25 cellular contexts compared by ENCODE assay signal in genomic region chr7:88202278-88202677, GRCh38. TPM values are rescaled to one million over a fixed set of nuclear protein-coding genes. Genes with fewer than 3 reads are reported as not detected.
DNase-seq lines count a peak whose midpoint lies in the region; ATAC-seq, FAIRE-seq and TF ChIP-seq lines count a peak whose summit lies in the region.
"Had no signal": no experiment of that assay in that cellular context is flagged by ENCODE, and none has a peak within 500 bp of the region (broad histone marks: within the 10 kb centered on the region; RNA-seq: fewer than 3 reads in every experiment).

No MANE protein-coding gene starts in this region.

- 35% methylated on average over 5 of the region's 5 CpGs for WGBS in GM12878 (ENCODE audit: insufficient coverage, insufficient replicate concordance, low lambda C conversion rate, missing lambda C conversion rate)

- no TSS peak for BruUV-seq in GM12878 (replicated peaks; lab: Mats Ljungman, UMichigan)

- TF ChIP-seq CTCF in GM13977 (IDR thresholded peaks at IDR 0.05; ENCODE audit: extremely low read depth, insufficient read depth, missing control alignments) (no peak), GM12878 (IDR thresholded peaks at IDR 0.05 in 2 of 3, conservative IDR thresholded peaks at IDR 0.05 in 1 of 3; ENCODE audit: control insufficient read depth in 2 of 3, extremely low read depth in 1 of 3, insufficient read depth in 1 of 3, low read depth in 3 of 3, low read length in 3 of 3) (no peak)

- no peak for TF ChIP-seq POLR2A in GM12878 (IDR thresholded peaks at IDR 0.05; ENCODE audit: low read depth, low read length)

- no peak for TF ChIP-seq RAD21 in GM12878 (IDR thresholded peaks at IDR 0.05; ENCODE audit: insufficient read depth, low read depth, low read length)

- no peak overlapping the region for H2AFZ ChIP-seq in GM12878 (ENCODE audit: control insufficient read depth, low read depth, low read length)

- in situ Hi-C loops in GM13977 (cut with MboI; ENCODE audit: low pct_unique_long_range_greater_than_20kb, low sequenced_read_pairs, unreplicated experiment) (no loop called here), GM12878 (cut with MboI) (no loop called here)

- DNase-seq in GM13977 (ENCODE audit: low spot score) (peak; percentile 8), GM12878 (ENCODE audit: low read depth, low spot score) (no peak)
- no peak for DNase-seq in effector memory CD4-positive, alpha-beta T cell
- DNase-seq: activated CD4-positive, alpha-beta memory T cell treated with anti-CD3 and anti-CD28 coated beads for 36 hours; activated gamma-delta T cell treated with Interleukin-2 at 50 U/mL for 16 hours; brain microvascular endothelial cell; head of caudate nucleus; lower lobe of right lung; NCI-H1436; NCI-H2081 treated with DMSO at 0.1 percent for 48 hours; NCI-H446; NCI-H82; OCI-M1 had no signal

- no peaks in the 10 kb centered on the region for H3K27me3 ChIP-seq in GM12878 (replicated peaks in 1 of 2; ENCODE audit: control insufficient read depth in 2 of 2, insufficient read depth in 2 of 2, low read length in 1 of 2)
- no peaks in the 10 kb centered on the region for H3K27me3 ChIP-seq in effector memory CD4-positive, alpha-beta T cell (replicated peaks; ENCODE audit: control insufficient read depth, insufficient read depth, low read length, poor library complexity, severe bottlenecking)
- H3K27me3 ChIP-seq: brain microvascular endothelial cell had no signal

- peak in 1 of 2 experiments; percentile 55; a peak in 2 of 4 replicates for TF ChIP-seq EP300 in GM12878 (IDR thresholded peaks at IDR 0.05; ENCODE audit: borderline replicate concordance in 1 of 2, control insufficient read depth in 1 of 2, low read depth in 2 of 2, low read length in 2 of 2)

- H3K9ac ChIP-seq in GM12878 (ENCODE audit: control insufficient read depth, insufficient read depth, low read length) = no peak overlapping the region

- SMC1A ChIA-PET in GM12878 (lab: Charles Lee; ENCODE audit: uncharacterized antibody, unreplicated experiment) = interaction anchor here (0.5 to 4.5 kb wide), 13 partner anchors 10 to 330 kb away, joined by 3 to 78 read pairs (median 4); no protein-coding TSS in a partner anchor

- no peaks in the 10 kb centered on the region for H3K79me2 ChIP-seq in GM12878 (ENCODE audit: control insufficient read depth, insufficient read depth, low read length)

- H3K27ac ChIP-seq in GM12878 (ENCODE audit: control insufficient read depth, insufficient read depth) = no peak overlapping the region
- H3K27ac ChIP-seq in effector memory CD4-positive, alpha-beta T cell (ENCODE audit: insufficient read depth, low read length, poor library complexity, severe bottlenecking) = no peak overlapping the region
- H3K27ac ChIP-seq: brain microvascular endothelial cell, C4-2B, lower lobe of right lung, thoracic aorta had no signal

- RAD21 ChIA-PET in GM12878 (lab: Charles Lee; ENCODE audit: unreplicated experiment) = interaction anchor here (0.7 to 3.8 kb wide), 8 partner anchors 10 to 130 kb away, joined by 3 to 52 read pairs (median 4); partner anchors contain the start of gene SRI

- H3K9me3 ChIP-seq in GM12878 (replicated peaks; ENCODE audit: control insufficient read depth, insufficient read depth, low read length) = no peaks in the 10 kb centered on the region; the same call in 2 of the 3 replicates
- H3K9me3 ChIP-seq in effector memory CD4-positive, alpha-beta T cell (ENCODE audit: control insufficient read depth, low read length) = no peaks in the 10 kb centered on the region
- H3K9me3 ChIP-seq: lower lobe of right lung, thoracic aorta had no signal

- CTCF ChIA-PET in GM12878 (lab: Yijun Ruan, JAX) = interaction anchor here (0.7 to 3.4 kb wide), 9 partner anchors 10 to 267 kb away, joined by 3 to 26 read pairs (median 10); no protein-coding TSS in a partner anchor

- peaks cover 3 to 34% of the 10 kb centered on the region in 2 experiments for H3K36me3 ChIP-seq in GM12878 (ENCODE audit: control insufficient read depth in 2 of 2, insufficient read depth in 2 of 2, low read length in 1 of 2)
- H3K36me3 ChIP-seq in effector memory CD4-positive, alpha-beta T cell (ENCODE audit: control insufficient read depth, insufficient read depth, low read length) = peaks cover 27% of the 10 kb centered on the region

- intact Hi-C loops in GM12878 (cut with micrococcal nuclease; ENCODE audit: unreplicated experiment) = loop anchor here (1.0 kb wide), 1 partner anchor 16 kb away; no protein-coding TSS in a partner anchor

- ATAC-seq in GM18520 (IDR thresholded peaks at IDR 0.05; ENCODE audit: unreplicated experiment) (peak; percentile 57), HG02885 (IDR thresholded peaks at IDR 0.05; ENCODE audit: poor library complexity, unreplicated experiment) (peak; percentile 55), GM12878 (peak; percentile 76), HG03039 (IDR thresholded peaks at IDR 0.05; ENCODE audit: unreplicated experiment) (no peak), HG03139 (IDR thresholded peaks at IDR 0.05; ENCODE audit: unreplicated experiment) (no peak)
- ATAC-seq: HepG2; lower lobe of right lung; natural killer cell treated with Interleukin-12 subunit alpha and Interleukin-12 subunit beta and Interleukin-15 and Interleukin-18, amount 100 ng/mL, for 72 hours had no signal

- H3K4me3 ChIP-seq in GM12878 = no peak overlapping the region
- H3K4me3 ChIP-seq in effector memory CD4-positive, alpha-beta T cell (ENCODE audit: insufficient read depth, low read depth, low read length, poor library complexity, severe bottlenecking) = no peak overlapping the region
- H3K4me3 ChIP-seq: lower lobe of right lung, thoracic aorta had no signal

- no peak for FAIRE-seq in GM12878 (lab: Jason Lieb, UNC)
- FAIRE-seq: D721Med, GM12891, H54, HepG2, urothelium cell line had no signal

- no peak overlapping the region for H3K4me2 ChIP-seq in GM12878 (ENCODE audit: control insufficient read depth, insufficient read depth)

- peaks cover 3% of the 10 kb centered on the region; the same call in 1 of the 2 replicates for H3K4me1 ChIP-seq in GM12878 (ENCODE audit: control insufficient read depth, insufficient read depth, low read length)
- no peaks in the 10 kb centered on the region for H3K4me1 ChIP-seq in effector memory CD4-positive, alpha-beta T cell (ENCODE audit: control insufficient read depth, insufficient read depth, low read length, poor library complexity, severe bottlenecking)
- H3K4me1 ChIP-seq: lower lobe of right lung had no signal

- no peaks in the 10 kb centered on the region for H4K20me1 ChIP-seq in GM12878 (ENCODE audit: control insufficient read depth, insufficient read depth)

- POLR2A ChIA-PET in GM12878 (lab: Charles Lee) = interaction anchor here (0.6 to 2.3 kb wide), 8 partner anchors 9 to 71 kb away, joined by 3 to 11 read pairs (median 6); no protein-coding TSS in a partner anchor

TF ChIP-seq in GM12878, 131 proteins besides CTCF, POLR2A, EP300 and RAD21 (continues in another document):
- TF ChIP-seq ELK1 (IDR thresholded peaks at IDR 0.05; ENCODE audit: low read depth, low read length) (no peak), MTA2 (IDR thresholded peaks at IDR 0.05; ENCODE audit: low read depth) (peak; percentile 78)
- TF ChIP-seq, protein P1, sequence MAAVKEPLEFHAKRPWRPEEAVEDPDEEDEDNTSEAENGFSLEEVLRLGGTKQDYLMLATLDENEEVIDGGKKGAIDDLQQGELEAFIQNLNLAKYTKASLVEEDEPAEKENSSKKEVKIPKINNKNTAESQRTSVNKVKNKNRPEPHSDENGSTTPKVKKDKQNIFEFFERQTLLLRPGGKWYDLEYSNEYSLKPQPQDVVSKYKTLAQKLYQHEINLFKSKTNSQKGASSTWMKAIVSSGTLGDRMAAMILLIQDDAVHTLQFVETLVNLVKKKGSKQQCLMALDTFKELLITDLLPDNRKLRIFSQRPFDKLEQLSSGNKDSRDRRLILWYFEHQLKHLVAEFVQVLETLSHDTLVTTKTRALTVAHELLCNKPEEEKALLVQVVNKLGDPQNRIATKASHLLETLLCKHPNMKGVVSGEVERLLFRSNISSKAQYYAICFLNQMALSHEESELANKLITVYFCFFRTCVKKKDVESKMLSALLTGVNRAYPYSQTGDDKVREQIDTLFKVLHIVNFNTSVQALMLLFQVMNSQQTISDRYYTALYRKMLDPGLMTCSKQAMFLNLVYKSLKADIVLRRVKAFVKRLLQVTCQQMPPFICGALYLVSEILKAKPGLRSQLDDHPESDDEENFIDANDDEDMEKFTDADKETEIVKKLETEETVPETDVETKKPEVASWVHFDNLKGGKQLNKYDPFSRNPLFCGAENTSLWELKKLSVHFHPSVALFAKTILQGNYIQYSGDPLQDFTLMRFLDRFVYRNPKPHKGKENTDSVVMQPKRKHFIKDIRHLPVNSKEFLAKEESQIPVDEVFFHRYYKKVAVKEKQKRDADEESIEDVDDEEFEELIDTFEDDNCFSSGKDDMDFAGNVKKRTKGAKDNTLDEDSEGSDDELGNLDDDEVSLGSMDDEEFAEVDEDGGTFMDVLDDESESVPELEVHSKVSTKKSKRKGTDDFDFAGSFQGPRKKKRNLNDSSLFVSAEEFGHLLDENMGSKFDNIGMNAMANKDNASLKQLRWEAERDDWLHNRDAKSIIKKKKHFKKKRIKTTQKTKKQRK (IDR thresholded peaks at IDR 0.05; ENCODE audit: low read depth, low read length) = no peak

RNA-seq across cellular contexts. Expression of gene SRI, which starts 17.6 kb away (rescaled TPM):
- 183 and 195 TPM in 2 replicates for total RNA-seq in GM12878 (2013; cell fraction: nucleolus; rRNA removed)
- total RNA-seq in GM12878 (2014; rRNA removed) = 94.7 and 139 TPM in 2 replicates
- 200 and 229 TPM in 2 replicates for total RNA-seq in GM12878 (2014; rRNA removed; fragmentation: Illumina TruSeq; extraction: Trizol)
- 190 and 203 TPM in 2 replicates for total RNA-seq in GM12878 (2021)
- polyA plus RNA-seq in GM12878 (2011; ENCODE audit: low read depth) = 109 TPM
- polyA plus RNA-seq in GM12878 (2011; rRNA removed) = 588 and 745 TPM in 2 replicates
- polyA plus RNA-seq in GM12878 (2011; cell fraction: cytosol; rRNA removed) = 297 and 342 TPM in 2 replicates
- 282 and 382 TPM in 2 replicates for polyA plus RNA-seq in GM12878 (2011; cell fraction: nucleus; rRNA removed)
- 162 and 251 TPM in 2 replicates for polyA plus RNA-seq in GM12878 (2012)
- polyA plus RNA-seq in GM12878 (2014; fragmentation: Illumina TruSeq; extraction: Trizol) = 240 and 288 TPM in 2 replicates
- polyA plus RNA-seq in GM12878 (2014; fragmentation: Nextera tagmentation; extraction: Ambion mirVana) = 100 to 1,000 TPM; 174 to 259 TPM
- polyA plus RNA-seq in GM12878 (2014; rRNA removed) = 225 and 243 TPM in 2 replicates
- 100 to 1,000 TPM; 490 to 511 TPM for polyA plus RNA-seq in GM12878 (2016; fragmentation: Nextera tagmentation; extraction: Ambion mirVana)
- polyA minus RNA-seq in GM12878 (2011; rRNA and poly(A)+ RNA removed) = 167 and 240 TPM in 2 replicates
- polyA minus RNA-seq in GM12878 (2011; cell fraction: cytosol; rRNA and poly(A)+ RNA removed) = 93.7 and 113 TPM in 2 replicates
- 99.6 and 160 TPM in 2 replicates for polyA minus RNA-seq in GM12878 (2011; cell fraction: nucleus; rRNA and poly(A)+ RNA removed)
- polyA plus RNA-seq: HepG2 had no signal

Comparison
In these comparisons a context has a peak if more than half of its experiments do, and no peak if none do; other contexts are left out.
1. ATAC-seq: peak in GM18520 (single experiment), HG02885 (single experiment) and GM12878 (single experiment); none in HG03039 (single experiment) and HG03139 (single experiment).